ENCODE assay signal across 16 cellular contexts in the genomic region with DNA sequence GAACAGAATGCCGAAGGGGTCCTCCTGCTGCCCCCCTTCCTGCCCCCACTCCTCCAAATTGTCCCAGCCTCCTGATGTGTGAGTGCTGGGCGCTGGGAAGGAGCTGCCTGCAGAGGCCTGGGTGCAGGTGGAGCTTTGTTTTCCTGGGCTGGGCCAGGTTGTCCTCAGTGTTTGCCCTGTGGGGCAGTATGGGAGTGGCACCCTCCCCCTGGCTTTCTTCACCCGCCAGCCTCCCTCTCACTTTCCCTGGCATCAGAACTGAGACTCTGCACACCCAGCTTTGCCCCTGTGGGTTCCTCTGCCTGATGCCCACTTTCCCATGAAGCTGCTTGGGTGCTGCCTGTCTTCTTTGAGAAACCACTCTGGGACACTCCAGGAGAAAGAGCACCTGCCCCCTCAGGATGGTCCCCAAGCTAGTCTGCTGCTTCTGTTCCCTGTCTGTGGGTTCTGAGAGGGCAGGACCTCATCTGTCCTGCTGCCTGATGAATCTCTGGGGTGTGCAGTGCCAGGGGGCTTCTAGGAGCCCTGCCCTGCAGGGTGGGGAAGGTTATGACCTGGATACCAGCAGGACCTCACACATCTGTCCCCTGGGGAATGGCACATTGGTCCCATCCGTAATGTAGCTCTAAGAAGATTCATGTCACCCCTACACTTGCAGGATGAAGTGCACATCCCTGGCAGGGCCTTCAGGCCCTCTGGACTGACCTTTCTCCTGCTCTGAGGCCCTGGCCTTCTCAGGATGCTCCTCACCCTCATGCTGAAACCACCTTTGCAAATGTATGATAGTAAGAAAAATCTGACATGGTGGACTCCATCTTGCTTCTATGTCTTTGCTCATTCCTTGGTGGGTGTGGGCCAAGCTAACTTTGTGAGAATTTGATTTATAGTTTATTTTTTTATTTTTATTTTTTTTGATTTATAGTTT.
"Had no signal": no experiment of that assay in that cellular context is flagged by ENCODE, and none has a peak within 500 bp of the region (broad histone marks: within the 10 kb centered on the region; RNA-seq: fewer than 3 reads in every experiment).

No MANE protein-coding gene starts in this region.

- H3K27ac Mint-ChIP-seq: activated CD4-positive, alpha-beta memory T cell treated with anti-CD3 and anti-CD28 coated beads, Interleukin-2, amount 10 ng/mL, durations not matched to agents 7 days and 5 days; activated naive CD8-positive, alpha-beta T cell had no signal

- H3K4me3 Mint-ChIP-seq: activated CD4-positive, alpha-beta memory T cell treated with anti-CD3 and anti-CD28 coated beads, Interleukin-2, amount 10 ng/mL, durations not matched to agents 7 days and 5 days; activated naive CD8-positive, alpha-beta T cell had no signal

- H3K4me1 ChIP-seq: body of pancreas, psoas muscle, transverse colon had no signal

- H3K27ac ChIP-seq: body of pancreas, psoas muscle, transverse colon, WERI-Rb-1 had no signal

- H3K27me3 Mint-ChIP-seq: activated naive CD8-positive, alpha-beta T cell had no signal

- H3K27me3 ChIP-seq: body of pancreas, transverse colon had no signal

- H3K36me3 ChIP-seq: transverse colon, WERI-Rb-1 had no signal

- DNase-seq: activated CD4-positive, alpha-beta memory T cell treated with anti-CD3 and anti-CD28 coated beads, Interleukin-2, amount 10 ng/mL, durations not matched to agents 7 days and 5 days; activated CD4-positive, alpha-beta T cell treated with anti-CD3 and anti-CD28 coated beads for 4 hours; activated gamma-delta T cell; activated T-cell treated with anti-CD3 and anti-CD28 coated beads, Interleukin-2, amount 50 U/mL, for 48 hours; central memory CD4-positive, alpha-beta T cell; cortex of kidney; effector CD8-positive, alpha-beta T cell; foreskin melanocyte; mammary epithelial cell; naive B cell; SIG-M5; transverse colon; WERI-Rb-1 had no signal

- H3K4me3 ChIP-seq: body of pancreas, psoas muscle, transverse colon had no signal

- H3K4me1 Mint-ChIP-seq: activated CD4-positive, alpha-beta memory T cell treated with anti-CD3 and anti-CD28 coated beads, Interleukin-2, amount 10 ng/mL, durations not matched to agents 7 days and 5 days had no signal
